Comparison of ENCODE assay signal across 9 cellular contexts in the genomic region with DNA sequence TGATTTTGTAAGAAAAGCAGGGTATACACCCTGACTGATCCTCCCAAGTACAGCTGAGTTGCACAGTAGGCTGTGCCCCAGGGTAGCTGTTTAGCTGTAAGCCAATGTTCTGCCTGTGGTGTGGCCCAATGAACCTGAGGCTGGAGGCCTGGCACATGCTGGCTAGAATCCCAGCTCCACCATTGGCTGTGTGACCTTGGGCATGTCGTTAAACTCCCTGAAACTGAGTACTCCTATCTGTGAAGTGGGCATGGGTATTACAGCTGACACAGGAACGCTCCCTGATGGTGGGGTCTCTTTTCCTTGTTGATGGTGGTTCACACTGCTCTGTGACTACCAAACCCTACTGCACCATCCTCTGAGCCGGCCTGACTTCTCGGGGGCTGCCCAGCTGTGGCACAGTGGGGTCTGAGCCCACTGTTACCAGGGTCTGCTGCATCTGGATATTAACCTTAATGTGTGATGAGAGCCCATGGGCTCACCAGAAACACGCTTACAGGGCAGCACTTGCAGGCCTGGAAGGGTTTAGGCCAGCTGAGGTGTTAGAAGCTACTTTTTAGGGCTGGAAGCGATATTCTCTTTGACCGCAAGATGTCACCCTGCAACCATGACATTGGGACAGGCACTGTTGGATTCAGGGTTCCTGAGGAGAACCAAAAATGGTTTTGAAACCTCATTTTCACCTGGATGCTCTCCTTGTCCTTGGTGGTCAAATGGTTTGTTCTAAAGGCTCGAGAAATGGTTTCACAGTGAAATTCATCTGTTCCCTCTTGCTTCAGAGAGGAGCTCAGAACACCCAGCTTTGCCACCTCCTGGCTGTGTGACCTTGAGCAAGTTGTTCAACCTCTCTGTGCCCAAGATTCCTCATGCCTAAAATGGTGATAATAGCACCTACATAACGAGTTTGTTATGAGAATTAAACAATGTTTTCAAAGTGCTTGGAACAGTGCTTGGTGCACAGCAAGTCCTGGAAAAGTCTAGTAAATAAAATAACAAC. TPM values are rescaled to one million over a fixed set of nuclear protein-coding genes. Genes with fewer than 3 reads are reported as not detected.
DNase-seq lines count a peak whose midpoint lies in the region; ATAC-seq and TF ChIP-seq lines count a peak whose summit lies in the region.
"Had no signal": no experiment of that assay in that cellular context is flagged by ENCODE, and none has a peak within 500 bp of the region (broad histone marks: within the 10 kb centered on the region; RNA-seq: fewer than 3 reads in every experiment).

No MANE protein-coding gene starts in this region.

- peak; percentile 36 for DNase-seq in NCI-H1436 (lab: John Stamatoyannopoulos, UW)
- DNase-seq in NCI-H1436 treated with DMSO at 0.1 percent for 48 hours (lab: John Stamatoyannopoulos, UW), result no peak
- no peak for DNase-seq in chondrocyte (ENCODE audit: low spot score)
- DNase-seq in left kidney (ENCODE audit: low read depth, low spot score), result peak; percentile 87
- DNase-seq in stimulated activated CD4-positive, alpha-beta T cell treated with anti-CD3 and anti-CD28 coated beads, TNF-alpha, amount 100 ng/mL, for 4 hours (ENCODE audit: low read depth in 3 of 3), result peak in 2 of 3 experiments; percentile 18 to 21

- no peak overlapping the region for H3K4me3 Mint-ChIP-seq in chondrocyte (ENCODE audit: unreplicated experiment)

- H3K27me3 ChIP-seq in Loucy (ENCODE audit: insufficient read depth, low read length, poor library complexity, severe bottlenecking), result no peaks in the 10 kb centered on the region

- no peaks in the 10 kb centered on the region for H3K9me3 ChIP-seq in Loucy (ENCODE audit: insufficient read depth, low read depth, low read length)
- H3K9me3 ChIP-seq: BLaER1 treated with 17β-estradiol and CSF1 and Interleukin-3, amounts not matched to agents 10 nM and 100 nM had no signal

- H3K4me1 ChIP-seq in Loucy (ENCODE audit: insufficient read depth, low read length, poor library complexity, severe bottlenecking), result no peaks in the 10 kb centered on the region

- TF ChIP-seq CTCF in Loucy (conservative IDR thresholded peaks at IDR 0.05; ENCODE audit: low read length) (peak; percentile 94), VCaP (conservative IDR thresholded peaks at IDR 0.05) (peak; percentile 88), chondrocyte (IDR thresholded peaks at IDR 0.05) (peak; percentile 90)

- no peaks in the 10 kb centered on the region for H3F3A ChIP-seq in Loucy (ENCODE audit: low read depth)

- H4K20me1 ChIP-seq in Loucy (ENCODE audit: insufficient read depth, low read length, poor library complexity, severe bottlenecking), result no peaks in the 10 kb centered on the region
- H4K20me1 ChIP-seq: BLaER1 treated with 17β-estradiol and CSF1 and Interleukin-3, amounts not matched to agents 10 nM and 100 nM had no signal

- H2AFZ ChIP-seq in Loucy (ENCODE audit: low read length), result no peak overlapping the region

- H3K79me2 ChIP-seq in Loucy (ENCODE audit: insufficient read depth, low read length), result no peaks in the 10 kb centered on the region

- H3K27ac ChIP-seq in VCaP, result no peak overlapping the region
- H3K27ac ChIP-seq: BLaER1 treated with 17β-estradiol and CSF1 and Interleukin-3, amounts not matched to agents 10 nM and 100 nM had no signal

- H3K4me1 Mint-ChIP-seq in chondrocyte (ENCODE audit: low read depth), result peaks cover 9% of the 10 kb centered on the region

- no peak for ATAC-seq in GM18861 (IDR thresholded peaks at IDR 0.05; ENCODE audit: unreplicated experiment)

- H3K4me3 ChIP-seq in Loucy (ENCODE audit: low read length, poor library complexity, severe bottlenecking), result no peak overlapping the region
- H3K4me3 ChIP-seq: BLaER1 treated with 17β-estradiol and CSF1 and Interleukin-3, amounts not matched to agents 10 nM and 100 nM had no signal

- no peak overlapping the region for H3K4me2 ChIP-seq in Loucy (ENCODE audit: low read depth, low read length, poor library complexity, severe bottlenecking)
- H3K4me2 ChIP-seq: BLaER1 treated with 17β-estradiol and CSF1 and Interleukin-3, amounts not matched to agents 10 nM and 100 nM had no signal

- no peaks in the 10 kb centered on the region for H3K36me3 Mint-ChIP-seq in chondrocyte (ENCODE audit: low read depth)

- H3K9ac ChIP-seq in Loucy (ENCODE audit: low read depth, low read length, poor library complexity, severe bottlenecking), result no peak overlapping the region

- no peaks in the 10 kb centered on the region for H3K36me3 ChIP-seq in Loucy (ENCODE audit: insufficient read depth, low read length)
- H3K36me3 ChIP-seq: BLaER1 treated with 17β-estradiol and CSF1 and Interleukin-3, amounts not matched to agents 10 nM and 100 nM had no signal

- no peaks in the 10 kb centered on the region for H3K9me3 Mint-ChIP-seq in chondrocyte (ENCODE audit: low read depth)

- no peak overlapping the region for H3K27ac Mint-ChIP-seq in chondrocyte (ENCODE audit: unreplicated experiment)

- H3K9me2 ChIP-seq in Loucy (replicated peaks; ENCODE audit: low read depth, low read length), result no peaks in the 10 kb centered on the region

- H3K27me3 Mint-ChIP-seq in chondrocyte (ENCODE audit: low read depth), result peaks cover 33% of the 10 kb centered on the region

RNA-seq across cellular contexts. Expression of gene GADD45G, which starts 6.8 kb away (rescaled TPM):
- 1.5 to 4.6 TPM (median 3.2 TPM) in 3 replicates for total RNA-seq in chondrocyte

Comparison
In these comparisons a context has a peak if more than half of its experiments do, and no peak if none do; other contexts are left out.
1. DNase-seq: peak in NCI-H1436 (single experiment), left kidney (single experiment) and stimulated activated CD4-positive, alpha-beta T cell treated with anti-CD3 and anti-CD28 coated beads, TNF-alpha, amount 100 ng/mL, for 4 hours (2 of 3); none in NCI-H1436 treated with DMSO at 0.1 percent for 48 hours (single experiment) and chondrocyte (single experiment).
2. Peak in every context shown above with its lines, with median percentiles within 50 percentile points of each other: CTCF ChIP-seq.